Comparison of ENCODE assay signal across 11 cellular contexts in the genomic region with DNA sequence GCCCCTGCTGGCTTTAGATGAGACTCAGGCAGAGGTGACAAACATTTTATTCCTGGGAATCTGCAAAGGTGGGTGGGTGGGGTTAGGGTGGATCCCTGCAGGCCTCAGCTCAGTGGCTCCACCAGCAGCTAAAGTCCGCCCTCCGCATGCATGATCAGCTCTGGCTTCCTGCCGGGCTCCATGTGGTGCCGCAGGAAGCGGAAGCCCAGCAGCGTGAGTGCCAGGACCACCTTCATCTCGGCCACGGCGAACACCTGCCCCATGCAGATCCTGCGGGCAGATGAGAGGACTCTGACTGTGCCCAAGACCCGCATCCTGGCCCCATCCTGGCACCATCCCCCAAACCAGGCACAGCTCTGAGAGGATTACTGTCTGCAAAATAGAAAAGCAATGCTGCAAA. TPM values are rescaled to one million over a fixed set of nuclear protein-coding genes. Genes with fewer than 3 reads are reported as not detected.
DNase-seq lines count a peak whose midpoint lies in the region; FAIRE-seq and TF ChIP-seq lines count a peak whose summit lies in the region.
"Had no signal": no experiment of that assay in that cellular context is flagged by ENCODE, and none has a peak within 500 bp of the region (broad histone marks: within the 10 kb centered on the region; RNA-seq: fewer than 3 reads in every experiment).

No MANE protein-coding gene starts in this region.

- no peaks in the 10 kb centered on the region for H3K36me3 Mint-ChIP-seq in T-helper 2 cell treated with Interferon-gamma antibody and Interleukin-4, amounts not matched to agents 5 μg/mL and 100 μg/mL, for 36 hours (ENCODE audit: low read depth)

- peak overlapping the region; percentile 62 to 88 (median 75) for H3K4me2 ChIP-seq in BLaER1 treated with 17β-estradiol and CSF1 and Interleukin-3, amounts not matched to agents 10 nM and 100 nM
- peak overlapping the region; percentile 41 for H3K4me2 ChIP-seq in keratinocyte (ENCODE audit: control insufficient read depth, extremely low read depth, insufficient read depth, low read depth, low read length)

- H3K4me3 Mint-ChIP-seq in T-helper 2 cell treated with Interferon-gamma antibody and Interleukin-4, amounts not matched to agents 5 μg/mL and 100 μg/mL, for 36 hours = peak overlapping the region; percentile 67

- peaks cover 34% of the 10 kb centered on the region for H3K27me3 Mint-ChIP-seq in T-helper 2 cell treated with Interferon-gamma antibody and Interleukin-4, amounts not matched to agents 5 μg/mL and 100 μg/mL, for 36 hours (ENCODE audit: low read depth)

- no peak for FAIRE-seq in keratinocyte (lab: Jason Lieb, UNC)

- peak overlapping the region; percentile 42 for H3K27ac Mint-ChIP-seq in T-helper 2 cell treated with Interferon-gamma antibody and Interleukin-4, amounts not matched to agents 5 μg/mL and 100 μg/mL, for 36 hours

- H3K27me3 ChIP-seq in BLaER1 treated with 17β-estradiol and CSF1 and Interleukin-3, amounts not matched to agents 10 nM and 100 nM = no peaks in the 10 kb centered on the region
- H3K27me3 ChIP-seq in keratinocyte (ENCODE audit: control insufficient read depth, extremely low read depth, insufficient read depth, low read length) = no peaks in the 10 kb centered on the region

- H3K4me1 Mint-ChIP-seq in T-helper 2 cell treated with Interferon-gamma antibody and Interleukin-4, amounts not matched to agents 5 μg/mL and 100 μg/mL, for 36 hours (ENCODE audit: low read depth) = peaks cover 31% of the 10 kb centered on the region

- H3K9me1 ChIP-seq in keratinocyte (ENCODE audit: control insufficient read depth, extremely low read depth, insufficient read depth, low read length) = no peaks in the 10 kb centered on the region

- peak; percentile 38 for DNase-seq in GM10266 (ENCODE audit: extremely low spot score)
- DNase-seq in T-helper 2 cell treated with Interferon-gamma antibody and Interleukin-4, amounts not matched to agents 5 μg/mL and 100 μg/mL, for 36 hours (ENCODE audit: low spot score) = no peak
- no peak for DNase-seq in keratinocyte (ENCODE audit: low read depth, low spot score)
- DNase-seq in stimulated activated naive CD4-positive, alpha-beta T cell (lab: John Stamatoyannopoulos, UW) = no peak
- DNase-seq in NCI-H82 treated with DMSO at 0.1 percent for 48 hours (lab: John Stamatoyannopoulos, UW; ENCODE audit: unreplicated experiment) = no peak
- no peak for DNase-seq in pons (ENCODE audit: low spot score)
- DNase-seq in NCI-H1417 treated with DMSO at 0.1 percent for 48 hours (lab: John Stamatoyannopoulos, UW) = no peak
- DNase-seq: foreskin melanocyte, Right ventricle myocardium superior had no signal

- H3K4me3 ChIP-seq in BLaER1 treated with 17β-estradiol and CSF1 and Interleukin-3, amounts not matched to agents 10 nM and 100 nM = peak overlapping the region in 4 of 10 experiments; percentile 29 to 51 (median 38); a peak in 5 of 20 replicates
- no peak overlapping the region for H3K4me3 ChIP-seq in keratinocyte (ENCODE audit: control insufficient read depth in 2 of 3, extremely low read depth in 1 of 3, insufficient read depth in 2 of 3, low read depth in 1 of 3, low read length in 3 of 3)

- dilution Hi-C loops in keratinocyte (cut with MboI; ENCODE audit: extremely low pct_ligation_motif_present, low sequenced_read_pairs) = no loop called here

- H3K9me3 ChIP-seq in BLaER1 treated with 17β-estradiol and CSF1 and Interleukin-3, amounts not matched to agents 10 nM and 100 nM (replicated peaks in 1 of 11) = no peaks in the 10 kb centered on the region
- H3K9me3 ChIP-seq in keratinocyte (ENCODE audit: control insufficient read depth, low read depth, low read length) = no peaks in the 10 kb centered on the region

- H2AFZ ChIP-seq in keratinocyte (ENCODE audit: control insufficient read depth, low read length) = peak overlapping the region; percentile 74

- no peaks in the 10 kb centered on the region for H3K9me3 Mint-ChIP-seq in T-helper 2 cell treated with Interferon-gamma antibody and Interleukin-4, amounts not matched to agents 5 μg/mL and 100 μg/mL, for 36 hours

- H3K9ac ChIP-seq in BLaER1 treated with 17β-estradiol and CSF1 and Interleukin-3, amounts not matched to agents 10 nM and 100 nM = peak overlapping the region in 8 of 11 experiments; percentile 21 to 76 (median 36); a peak in 7 of 22 replicates
- H3K9ac ChIP-seq in keratinocyte (ENCODE audit: control insufficient read depth, extremely low read depth, insufficient read depth, low read length) = no peak overlapping the region

- TF ChIP-seq CTCF in GM10266 (IDR thresholded peaks at IDR 0.05; ENCODE audit: control insufficient read depth, insufficient read depth, low read depth, missing control alignments) (no peak), keratinocyte (optimal IDR thresholded peaks at IDR 0.05 in 1 of 3, IDR thresholded peaks at IDR 0.05 in 1 of 3, conservative IDR thresholded peaks at IDR 0.05 in 1 of 3; ENCODE audit: extremely low read depth in 1 of 3, insufficient read depth in 2 of 3, low read length in 3 of 3) (no peak)

- H3K36me3 ChIP-seq in BLaER1 treated with 17β-estradiol and CSF1 and Interleukin-3, amounts not matched to agents 10 nM and 100 nM = no peaks in the 10 kb centered on the region
- no peaks in the 10 kb centered on the region for H3K36me3 ChIP-seq in keratinocyte (ENCODE audit: control insufficient read depth in 2 of 2, extremely low read depth in 1 of 2, insufficient read depth in 2 of 2, low read length in 2 of 2)

- H3K4me1 ChIP-seq in BLaER1 treated with 17β-estradiol and CSF1 and Interleukin-3, amounts not matched to agents 10 nM and 100 nM = peaks cover 3 to 73% (median 60%) of the 10 kb centered on the region in 10 experiments; a peak in 19 of 20 replicates
- peaks cover 11% of the 10 kb centered on the region for H3K4me1 ChIP-seq in keratinocyte (ENCODE audit: control insufficient read depth, extremely low read depth, insufficient read depth, low read length)

- H3K79me2 ChIP-seq in keratinocyte (ENCODE audit: control insufficient read depth, insufficient read depth, low read length) = no peaks in the 10 kb centered on the region

- H4K20me1 ChIP-seq in BLaER1 treated with 17β-estradiol and CSF1 and Interleukin-3, amounts not matched to agents 10 nM and 100 nM = no peaks in the 10 kb centered on the region
- H4K20me1 ChIP-seq in keratinocyte (ENCODE audit: control insufficient read depth, extremely low read depth, insufficient read depth, low read length) = no peaks in the 10 kb centered on the region

- peak overlapping the region in 8 of 11 experiments; percentile 81 to 92 (median 84); a peak in 16 of 22 replicates for H3K27ac ChIP-seq in BLaER1 treated with 17β-estradiol and CSF1 and Interleukin-3, amounts not matched to agents 10 nM and 100 nM
- H3K27ac ChIP-seq in keratinocyte (ENCODE audit: control insufficient read depth, insufficient read depth, low read length) = no peak overlapping the region

RNA-seq across cellular contexts. Expression of gene CYP4F2, which starts 26.3 kb away (rescaled TPM):
- 0.06 to 0.15 TPM (median 0.13 TPM) in 3 replicates for polyA plus RNA-seq in keratinocyte
- 1.0 TPM for polyA plus RNA-seq in keratinocyte (2011; ENCODE audit: low read depth)
- polyA plus RNA-seq in keratinocyte (2011; cell fraction: cytosol; rRNA removed) = 0.04 TPM in 1 of 2 replicates, not detected in the other
- polyA plus RNA-seq in keratinocyte (2011; cell fraction: nucleus; rRNA removed) = 0.29 and 0.45 TPM in 2 replicates
- 0.19 and 0.66 TPM in 2 replicates for polyA plus RNA-seq in keratinocyte (2012; ENCODE audit: low replicate concordance)
- polyA minus RNA-seq in keratinocyte = 0.10 TPM in 1 of 3 replicates, not detected in the others
- polyA minus RNA-seq in keratinocyte (2011; cell fraction: cytosol; rRNA and poly(A)+ RNA removed) = not detected
- polyA minus RNA-seq in keratinocyte (2011; cell fraction: nucleus; rRNA and poly(A)+ RNA removed) = not detected in 2 replicates
- polyA plus RNA-seq: right cardiac atrium had no signal

RNA-seq across cellular contexts. Expression of gene OR10H1, which starts 56.1 kb away (rescaled TPM):
- not detected in 3 replicates for polyA plus RNA-seq in keratinocyte
- polyA plus RNA-seq in keratinocyte (2011; ENCODE audit: low read depth) = 0.37 TPM
- not detected in 2 replicates for polyA plus RNA-seq in keratinocyte (2011; cell fraction: cytosol; rRNA removed)
- polyA plus RNA-seq in keratinocyte (2011; cell fraction: nucleus; rRNA removed) = 0.05 TPM in 1 of 2 replicates, not detected in the other
- 0.13 TPM in 1 of 2 replicates, not detected in the other for polyA plus RNA-seq in keratinocyte (2012; ENCODE audit: low replicate concordance)
- not detected in 3 replicates for polyA minus RNA-seq in keratinocyte
- not detected for polyA minus RNA-seq in keratinocyte (2011; cell fraction: cytosol; rRNA and poly(A)+ RNA removed)
- polyA minus RNA-seq in keratinocyte (2011; cell fraction: nucleus; rRNA and poly(A)+ RNA removed) = not detected in 2 replicates
- polyA plus RNA-seq: right cardiac atrium had no signal
